Comparison of ENCODE assay signal across 8 cellular contexts in genomic region chr5:43227655-43228054, GRCh38. TPM values are rescaled to one million over a fixed set of nuclear protein-coding genes. Genes with fewer than 3 reads are reported as not detected.
A peak's percentile ranks its signal among the peaks of the same experiment; 100 is the strongest.
DNase-seq lines count a peak whose midpoint lies in the region; ATAC-seq and TF ChIP-seq lines count a peak whose summit lies in the region.

No MANE protein-coding gene starts in this region.

- H3K9me2 ChIP-seq in PC-3 (replicated peaks; ENCODE audit: low read length) = no peaks in the 10 kb centered on the region

- H3K27ac ChIP-seq in PC-3 (ENCODE audit: low read length) = no peak overlapping the region
- no peak overlapping the region for H3K27ac ChIP-seq in foreskin keratinocyte

- H3K36me3 ChIP-seq in PC-3 (ENCODE audit: low read depth, low read length) = no peaks in the 10 kb centered on the region

- POLR2A ChIA-PET in PC-3 (lab: Charles Lee; ENCODE audit: unreplicated experiment) = no interaction called here

- DNase-seq in 8988T = peak; percentile 49
- DNase-seq in GM12864 (ENCODE audit: low read depth) = no peak
- peak; percentile 84 for DNase-seq in PC-3
- DNase-seq in foreskin keratinocyte = peak in 1 of 2 donors; percentile 33
- no peak for DNase-seq in islet precursor cell
- DNase-seq in medulla oblongata (ENCODE audit: extremely low spot score) = no peak

- no TSS peak for BruUV-seq in PC-3 (replicated peaks; lab: Mats Ljungman, UMichigan)

- H3K4me3 ChIP-seq in GM12864 (ENCODE audit: low read depth, low read length) = no peak overlapping the region
- H3K4me3 ChIP-seq in PC-3 (ENCODE audit: low read length) = no peak overlapping the region

- no peaks in the 10 kb centered on the region for H4K20me1 ChIP-seq in PC-3 (ENCODE audit: low read length)

- intact Hi-C loops in PC-3 (cut with micrococcal nuclease) = loop anchor here (1.0 to 2.0 kb wide), 3 partner anchors 19 to 162 kb away; no protein-coding TSS in a partner anchor

- H3K9me3 ChIP-seq in PC-3 (ENCODE audit: low read length) = no peaks in the 10 kb centered on the region

- 0 out of 2 replicates have a peak overlapping the region, but pooled peaks have one; percentile 35 for H3K4me2 ChIP-seq in PC-3 (ENCODE audit: low read length)

- peaks cover 3% of the 10 kb centered on the region; the same call in 1 of the 2 replicates for H3K4me1 ChIP-seq in PC-3 (ENCODE audit: insufficient read depth, low read length)
- no peaks in the 10 kb centered on the region for H3K4me1 ChIP-seq in foreskin keratinocyte

- peak; percentile 60 for ATAC-seq in PC-3
- peak; percentile 62 for ATAC-seq in foreskin keratinocyte
- ATAC-seq in HG03571 (IDR thresholded peaks at IDR 0.05; ENCODE audit: unreplicated experiment) = no peak
- ATAC-seq in HG02973 (IDR thresholded peaks at IDR 0.05; ENCODE audit: unreplicated experiment) = no peak

- H2AFZ ChIP-seq in PC-3 (ENCODE audit: low read length) = peak overlapping the region; percentile 74

- no peaks in the 10 kb centered on the region for H3F3A ChIP-seq in PC-3 (ENCODE audit: low read length, unreplicated experiment)

- CTCF ChIA-PET in PC-3 (lab: Charles Lee) = no interaction called here

- no peak overlapping the region for H3K9ac ChIP-seq in PC-3 (ENCODE audit: low read length)

- H3K79me2 ChIP-seq in PC-3 (ENCODE audit: low read length) = no peaks in the 10 kb centered on the region

- TF ChIP-seq CTCF in GM12864 (IDR thresholded peaks at IDR 0.05; ENCODE audit: low read depth, low read length, missing control alignments) = peak; percentile 29
- TF ChIP-seq CTCF in PC-3 (conservative IDR thresholded peaks at IDR 0.05; ENCODE audit: low read depth, low read length) = peak; percentile 80
- TF ChIP-seq CTCF in foreskin keratinocyte (conservative IDR thresholded peaks at IDR 0.05) = peak; percentile 80

- H3K27me3 ChIP-seq in PC-3 (ENCODE audit: low read length) (no peaks in the 10 kb centered on the region), foreskin keratinocyte (no peaks in the 10 kb centered on the region)

RNA-seq across cellular contexts. Expression of gene NIM1K, which starts 35.6 kb away (rescaled TPM):
- 0.17 and 0.26 TPM in 2 replicates for total RNA-seq in PC-3 (2014; rRNA removed)
- 0.07 and 0.14 TPM in 2 replicates for total RNA-seq in foreskin keratinocyte
- 0.04 TPM in 1 of 2 replicates, not detected in the other for polyA plus RNA-seq in foreskin keratinocyte

Comparison
In these comparisons a context has a peak if more than half of its experiments do, and no peak if none do; other contexts are left out.
1. DNase-seq: peak in 8988T (single experiment) and PC-3 (single experiment); none in GM12864 (single experiment), islet precursor cell (single experiment) and medulla oblongata (single experiment).
2. CTCF ChIP-seq: peak in every context shown above with its lines; median percentile 80 in PC-3; 80 in foreskin keratinocyte; 29 in GM12864.
3. ATAC-seq: peak in PC-3 (single experiment) and foreskin keratinocyte (single experiment); none in HG03571 (single experiment) and HG02973 (single experiment).